21 cellular contexts compared by ENCODE assay signal in the genomic region with DNA sequence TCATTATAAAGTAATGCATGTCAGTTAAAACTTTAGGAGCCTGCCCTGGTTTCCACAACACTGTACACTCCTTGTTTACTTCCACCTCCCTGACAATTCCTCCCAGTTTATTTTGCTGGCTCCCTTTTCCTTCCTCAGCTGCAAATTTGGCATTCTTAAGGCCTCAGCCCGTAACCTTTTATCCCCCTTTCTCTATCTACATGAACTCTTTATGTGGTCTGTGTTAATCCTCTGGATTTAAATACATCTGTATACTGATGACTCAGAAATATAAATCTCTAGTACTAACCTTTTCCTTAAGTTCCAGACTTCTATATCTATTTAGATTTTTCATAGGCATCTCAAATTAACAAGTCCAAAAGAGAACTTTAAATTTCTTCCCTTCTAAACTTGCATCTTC.
DNase-seq lines count a peak whose midpoint lies in the region; ATAC-seq and TF ChIP-seq lines count a peak whose summit lies in the region.
"Had no signal": no experiment of that assay in that cellular context is flagged by ENCODE, and none has a peak within 500 bp of the region (broad histone marks: within the 10 kb centered on the region; RNA-seq: fewer than 3 reads in every experiment).

No MANE protein-coding gene starts in this region.

- no peak overlapping the region for H3K27ac ChIP-seq in PC-3 (ENCODE audit: low read length)
- H3K27ac ChIP-seq: BLaER1 had no signal

- H3K36me3 Mint-ChIP-seq in glutamatergic neuron (ENCODE audit: unreplicated experiment) = no peaks in the 10 kb centered on the region
- H3K36me3 Mint-ChIP-seq in nephron progenitor cell (ENCODE audit: low read depth) = no peaks in the 10 kb centered on the region
- H3K36me3 Mint-ChIP-seq in stimulated activated naive B cell treated with anti-CD40 and anti-IgM and Interleukin-4, amounts not matched to agents 10 μg/mL and 1 μg/mL and 100 μg/mL, for 72 hours = no peaks in the 10 kb centered on the region
- H3K36me3 Mint-ChIP-seq: CD14-positive monocyte; CD4-positive, alpha-beta memory T cell had no signal

- POLR2A ChIA-PET in PC-3 (lab: Charles Lee; ENCODE audit: unreplicated experiment) = no interaction called here

- no peak overlapping the region for H2AFZ ChIP-seq in PC-3 (ENCODE audit: low read length)

- intact Hi-C loops in PC-3 (cut with micrococcal nuclease) = no loop called here

- H3F3A ChIP-seq in PC-3 (ENCODE audit: low read length, unreplicated experiment) = no peaks in the 10 kb centered on the region

- peaks cover 13% of the 10 kb centered on the region for H3K4me1 Mint-ChIP-seq in glutamatergic neuron (ENCODE audit: low read depth, unreplicated experiment)
- H3K4me1 Mint-ChIP-seq in nephron progenitor cell = no peaks in the 10 kb centered on the region
- H3K4me1 Mint-ChIP-seq in stimulated activated naive B cell treated with anti-CD40 and anti-IgM and Interleukin-4, amounts not matched to agents 10 μg/mL and 1 μg/mL and 100 μg/mL, for 72 hours = no peaks in the 10 kb centered on the region
- H3K4me1 Mint-ChIP-seq: CD14-positive monocyte; CD4-positive, alpha-beta memory T cell had no signal

- no peaks in the 10 kb centered on the region for H3K36me3 ChIP-seq in PC-3 (ENCODE audit: low read depth, low read length)
- H3K36me3 ChIP-seq: BLaER1 had no signal

- H3K4me1 ChIP-seq in PC-3 (ENCODE audit: insufficient read depth, low read length) = peaks cover 4% of the 10 kb centered on the region; the same call in 1 of the 2 replicates
- H3K4me1 ChIP-seq: BLaER1 had no signal

- peaks cover 36% of the 10 kb centered on the region for H3K27me3 ChIP-seq in PC-3 (ENCODE audit: low read length)
- H3K27me3 ChIP-seq: BLaER1 had no signal

- no peaks in the 10 kb centered on the region for H3K9me3 ChIP-seq in PC-3 (ENCODE audit: low read length)
- H3K9me3 ChIP-seq: BLaER1 had no signal

- no peak overlapping the region for H3K4me3 ChIP-seq in PC-3 (ENCODE audit: low read length)
- H3K4me3 ChIP-seq: BLaER1, GM12878, K562 had no signal

- CTCF ChIA-PET in PC-3 (lab: Charles Lee) = no interaction called here

- no peak overlapping the region for H3K4me2 ChIP-seq in PC-3 (ENCODE audit: low read length)
- H3K4me2 ChIP-seq: BLaER1 had no signal

- H3K4me3 Mint-ChIP-seq in glutamatergic neuron (ENCODE audit: unreplicated experiment) (no peak overlapping the region), nephron progenitor cell (no peak overlapping the region)
- H3K4me3 Mint-ChIP-seq in stimulated activated naive B cell treated with anti-CD40 and anti-IgM and Interleukin-4, amounts not matched to agents 10 μg/mL and 1 μg/mL and 100 μg/mL, for 72 hours = no peak overlapping the region
- H3K4me3 Mint-ChIP-seq: CD14-positive monocyte; CD4-positive, alpha-beta memory T cell had no signal

- H3K27me3 Mint-ChIP-seq in glutamatergic neuron (ENCODE audit: unreplicated experiment) = no peaks in the 10 kb centered on the region
- H3K27me3 Mint-ChIP-seq in nephron progenitor cell (ENCODE audit: low read depth, poor library complexity) = no peaks in the 10 kb centered on the region
- H3K27me3 Mint-ChIP-seq in stimulated activated naive B cell treated with anti-CD40 and anti-IgM and Interleukin-4, amounts not matched to agents 10 μg/mL and 1 μg/mL and 100 μg/mL, for 72 hours = no peaks in the 10 kb centered on the region
- H3K27me3 Mint-ChIP-seq: CD4-positive, alpha-beta memory T cell had no signal

- H3K27ac Mint-ChIP-seq in glutamatergic neuron (ENCODE audit: unreplicated experiment) = peak overlapping the region; percentile 26
- H3K27ac Mint-ChIP-seq in nephron progenitor cell = peak overlapping the region; percentile 15
- no peak overlapping the region for H3K27ac Mint-ChIP-seq in stimulated activated naive B cell treated with anti-CD40 and anti-IgM and Interleukin-4, amounts not matched to agents 10 μg/mL and 1 μg/mL and 100 μg/mL, for 72 hours
- H3K27ac Mint-ChIP-seq: CD14-positive monocyte; CD4-positive, alpha-beta memory T cell had no signal

- ATAC-seq in PC-3 (peak; percentile 59; the same call in 1 of the 2 replicates), HG02840 (IDR thresholded peaks at IDR 0.05; ENCODE audit: low FRiP score, unreplicated experiment) (no peak)
- ATAC-seq in stimulated activated naive B cell treated with anti-CD40 and anti-IgM and Interleukin-4, amounts not matched to agents 10 μg/mL and 1 μg/mL and 100 μg/mL, for 72 hours (replicated peaks) = no peak
- ATAC-seq: GM12878, K562 had no signal

- H3K79me2 ChIP-seq in PC-3 (ENCODE audit: low read length) = no peaks in the 10 kb centered on the region

- BruUV-seq in PC-3 (replicated peaks; lab: Mats Ljungman, UMichigan) = no TSS peak

- H4K20me1 ChIP-seq in PC-3 (ENCODE audit: low read length) = no peaks in the 10 kb centered on the region
- H4K20me1 ChIP-seq: BLaER1 had no signal

- H3K9me3 Mint-ChIP-seq in glutamatergic neuron (ENCODE audit: unreplicated experiment) (peaks cover 3% of the 10 kb centered on the region), nephron progenitor cell (no peaks in the 10 kb centered on the region)
- peaks cover 0 to 4% of the 10 kb centered on the region in 2 donors for H3K9me3 Mint-ChIP-seq in stimulated activated naive B cell treated with anti-CD40 and anti-IgM and Interleukin-4, amounts not matched to agents 10 μg/mL and 1 μg/mL and 100 μg/mL, for 72 hours

- H3K9me2 ChIP-seq in PC-3 (replicated peaks; ENCODE audit: low read length) = no peaks in the 10 kb centered on the region

- H3K9ac ChIP-seq in PC-3 (ENCODE audit: low read length) = no peak overlapping the region
- H3K9ac ChIP-seq: BLaER1 had no signal

- DNase-seq in H4 (ENCODE audit: low spot score) = peak; percentile 20
- DNase-seq in PC-3 = no peak
- DNase-seq in glutamatergic neuron = no peak
- DNase-seq in nephron progenitor cell = no peak
- DNase-seq in DMS 273 (lab: John Stamatoyannopoulos, UW; ENCODE audit: unreplicated experiment) = no peak
- no peak for DNase-seq in inferior parietal cortex (ENCODE audit: extremely low spot score)
- no peak for DNase-seq in stimulated activated naive B cell treated with anti-CD40 and anti-IgM and Interleukin-4, amounts not matched to agents 10 μg/mL and 1 μg/mL and 100 μg/mL, for 72 hours
- DNase-seq: 8988T; Calu3; CD4-positive, alpha-beta memory T cell; DMS 273 treated with DMSO at 0.1 percent for 48 hours; DMS53; DND-41; EL; H7; IMR-90 had no signal

- TF ChIP-seq CTCF in PC-3 (conservative IDR thresholded peaks at IDR 0.05; ENCODE audit: low read depth, low read length) = no peak
- TF ChIP-seq CTCF in glutamatergic neuron (IDR thresholded peaks at IDR 0.05; ENCODE audit: partially characterized antibody, unreplicated experiment) = no peak
- TF ChIP-seq CTCF in nephron progenitor cell (IDR thresholded peaks at IDR 0.05) = no peak
